Comparison of ENCODE assay signal across 8 cellular contexts in the genomic region with DNA sequence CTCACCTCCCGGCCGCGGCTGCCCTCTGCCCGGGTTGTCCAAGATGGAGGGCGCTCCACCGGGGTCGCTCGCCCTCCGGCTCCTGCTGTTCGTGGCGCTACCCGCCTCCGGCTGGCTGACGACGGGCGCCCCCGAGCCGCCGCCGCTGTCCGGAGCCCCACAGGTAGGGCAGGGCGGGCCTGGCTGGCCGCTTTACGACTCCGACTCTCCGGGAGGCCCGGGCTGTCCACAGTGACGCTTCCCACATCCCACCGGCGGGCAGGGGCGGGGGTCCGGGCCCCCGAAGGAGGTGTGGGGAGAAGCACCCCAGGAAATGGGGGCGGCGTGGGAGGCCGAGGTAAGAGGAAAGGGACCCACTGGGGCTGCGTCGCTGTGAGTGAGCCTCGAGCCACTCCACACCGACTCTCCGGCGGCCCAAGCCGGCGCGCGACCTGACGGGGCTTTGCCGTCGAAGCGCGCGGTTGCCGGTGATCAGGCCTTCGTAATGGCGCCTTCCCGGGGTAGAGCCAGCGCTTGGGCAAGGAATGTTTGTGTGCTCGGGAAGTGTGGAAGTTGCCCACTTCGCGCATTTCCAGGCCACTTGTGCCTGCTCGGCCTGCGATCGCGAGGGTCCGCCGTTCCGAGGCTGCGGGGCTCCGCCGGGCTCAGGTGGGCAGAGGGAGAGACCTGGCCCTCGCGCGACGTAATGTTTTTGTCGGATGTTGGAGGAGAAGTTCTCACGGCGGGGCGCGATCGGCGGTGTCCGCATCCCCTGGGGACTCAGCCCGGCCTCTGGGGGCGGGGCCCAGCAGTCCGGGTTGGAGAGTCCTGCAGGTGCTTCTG. TPM values are rescaled to one million over a fixed set of nuclear protein-coding genes. Genes with fewer than 3 reads are reported as not detected.
A peak's percentile ranks its signal among the peaks of the same experiment; 100 is the strongest.
DNase-seq lines count a peak whose midpoint lies in the region; ATAC-seq and TF ChIP-seq lines count a peak whose summit lies in the region.

A gene with protein sequence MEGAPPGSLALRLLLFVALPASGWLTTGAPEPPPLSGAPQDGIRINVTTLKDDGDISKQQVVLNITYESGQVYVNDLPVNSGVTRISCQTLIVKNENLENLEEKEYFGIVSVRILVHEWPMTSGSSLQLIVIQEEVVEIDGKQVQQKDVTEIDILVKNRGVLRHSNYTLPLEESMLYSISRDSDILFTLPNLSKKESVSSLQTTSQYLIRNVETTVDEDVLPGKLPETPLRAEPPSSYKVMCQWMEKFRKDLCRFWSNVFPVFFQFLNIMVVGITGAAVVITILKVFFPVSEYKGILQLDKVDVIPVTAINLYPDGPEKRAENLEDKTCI (plus strand): TSS at position 4 of the 822 bp plus-strand sequence. CDS start 40 bp downstream, at position 44.

- H3K4me3 Mint-ChIP-seq in IgD-negative memory B cell: peak within 1 kb of the TSS; percentile 85 to 98 (median 96)

- intact Hi-C loops in ascending aorta (cut with DNase I): loop anchor here (1.0 to 5.0 kb wide), 3 partner anchors 20 to 151 kb away; partner anchors contain the start of genes KATNA1, LATS1 and PPIL4

- peaks cover 0 to 2% of the 10 kb centered on the region in 2 donors for H3K36me3 ChIP-seq in ascending aorta

- ATAC-seq in GM21423 (IDR thresholded peaks at IDR 0.05; ENCODE audit: unreplicated experiment): peak; percentile 12

- no peaks in the 10 kb centered on the region for H3K27me3 ChIP-seq in ascending aorta

- H3K9me3 Mint-ChIP-seq in IgD-negative memory B cell: no peaks in the 10 kb centered on the region

- DNase-seq in DMS114 treated with DMSO at 0.1 percent for 48 hours (lab: John Stamatoyannopoulos, UW; ENCODE audit: unreplicated experiment) (peak; percentile 5), T-helper 1 cell (peak in 4 of 5 donors; percentile 38 to 56 (median 41)), ascending aorta (ENCODE audit: low spot score in 2 of 2) (peak in 1 of 2 donors; percentile 72), hepatic stellate cell (ENCODE audit: low spot score) (peak; percentile 50), retina (peak; percentile 93), 8988T (no peak)

- H3K27ac Mint-ChIP-seq in IgD-negative memory B cell: peak within 1 kb of the TSS; percentile 86 to 98 (median 92)

- H3K4me3 ChIP-seq in ascending aorta: peak within 1 kb of the TSS; percentile 81 to 100

- no peaks in the 10 kb centered on the region for H3K9me3 ChIP-seq in ascending aorta

- peaks cover 0 to 12% of the 10 kb centered on the region in 2 donors for H3K4me1 ChIP-seq in ascending aorta

- peaks cover 21 to 24% (median 22%) of the 10 kb centered on the region in 3 donors for H3K4me1 Mint-ChIP-seq in IgD-negative memory B cell

- peak within 1 kb of the TSS; percentile 92 to 98 for H3K27ac ChIP-seq in ascending aorta

- TF ChIP-seq CTCF in ascending aorta (IDR thresholded peaks at IDR 0.05): no peak

- H3K36me3 Mint-ChIP-seq in IgD-negative memory B cell: no peaks in the 10 kb centered on the region

- no peaks in the 10 kb centered on the region for H3K27me3 Mint-ChIP-seq in IgD-negative memory B cell

RNA-seq across cellular contexts. Expression of the gene that starts here (rescaled TPM):
- polyA plus RNA-seq in IgD-negative memory B cell: 46.7 TPM
- total RNA-seq in ascending aorta: 36.4 TPM
